27 cellular contexts compared by ENCODE assay signal in the genomic region with DNA sequence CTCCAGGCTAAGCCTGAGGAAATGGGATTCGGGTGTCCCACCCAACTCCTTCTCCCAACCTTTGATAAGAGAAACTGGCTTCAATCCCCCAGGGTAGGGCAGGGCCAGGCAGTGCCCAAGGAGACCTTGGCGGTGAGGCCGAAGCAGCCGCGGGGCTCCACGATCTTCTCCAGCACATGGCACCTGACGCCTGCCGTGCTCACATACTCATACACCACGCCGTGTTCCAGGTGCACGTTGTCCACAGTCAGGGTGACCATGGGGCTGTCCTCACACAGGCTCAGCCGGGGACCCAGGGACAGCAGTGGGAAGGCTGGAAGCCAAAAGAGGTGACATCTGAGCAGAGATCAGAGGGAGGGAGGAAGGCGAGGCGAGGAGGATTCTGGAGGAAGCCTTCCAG.
"Had no signal": no experiment of that assay in that cellular context is flagged by ENCODE, and none has a peak within 500 bp of the region (broad histone marks: within the 10 kb centered on the region; RNA-seq: fewer than 3 reads in every experiment).

No MANE protein-coding gene starts in this region.

- H3K27me3 Mint-ChIP-seq: activated CD8-positive, alpha-beta memory T cell treated with anti-CD3 and anti-CD28 coated beads, Interleukin-2, amount 10 ng/mL, durations not matched to agents 7 days and 5 days; activated naive CD4-positive, alpha-beta T cell treated with anti-CD3 and anti-CD28 coated beads, Interleukin-2, amount 10 ng/mL, durations not matched to agents 7 days and 5 days; activated naive CD8-positive, alpha-beta T cell treated with anti-CD3 and anti-CD28 coated beads, Interleukin-2, amount 50 U/mL, for 24 hours; naive B cell had no signal

- H3K9me3 Mint-ChIP-seq: activated naive CD4-positive, alpha-beta T cell treated with anti-CD3 and anti-CD28 coated beads, Interleukin-2, amount 10 ng/mL, durations not matched to agents 7 days and 5 days; activated naive CD8-positive, alpha-beta T cell treated with anti-CD3 and anti-CD28 coated beads, Interleukin-2, amount 50 U/mL, for 24 hours; activated T-helper 2 cell treated with anti-CD3 and anti-CD28 coated beads, Interferon-gamma antibody, Interleukin-2, Interleukin-4, amounts not matched to agents 10 μg/mL and 5 μg/mL and 100 μg/mL, durations not matched to agents 14 hours and 24 hours and 36 hours; naive B cell had no signal

- H3K4me1 ChIP-seq: colonic mucosa, gastrocnemius medialis, left lung, upper lobe of right lung had no signal

- H3K4me3 Mint-ChIP-seq: activated CD8-positive, alpha-beta memory T cell treated with anti-CD3 and anti-CD28 coated beads, Interleukin-2, amount 10 ng/mL, durations not matched to agents 7 days and 5 days; activated naive CD4-positive, alpha-beta T cell treated with anti-CD3 and anti-CD28 coated beads, Interleukin-2, amount 10 ng/mL, durations not matched to agents 7 days and 5 days; activated naive CD8-positive, alpha-beta T cell treated with anti-CD3 and anti-CD28 coated beads, Interleukin-2, amount 50 U/mL, for 24 hours had no signal

- H3K4me3 ChIP-seq: colonic mucosa, gastrocnemius medialis, heart left ventricle, left lung, mucosa of descending colon, ovary, psoas muscle, skin epidermis, thoracic aorta, upper lobe of right lung had no signal

- H3K27ac Mint-ChIP-seq: activated CD8-positive, alpha-beta memory T cell treated with anti-CD3 and anti-CD28 coated beads, Interleukin-2, amount 10 ng/mL, durations not matched to agents 7 days and 5 days; activated naive CD4-positive, alpha-beta T cell treated with anti-CD3 and anti-CD28 coated beads, Interleukin-2, amount 10 ng/mL, durations not matched to agents 7 days and 5 days; activated T-helper 2 cell treated with anti-CD3 and anti-CD28 coated beads, Interferon-gamma antibody, Interleukin-2, Interleukin-4, amounts not matched to agents 10 μg/mL and 5 μg/mL and 100 μg/mL, durations not matched to agents 14 hours and 24 hours and 36 hours had no signal

- H3K27me3 ChIP-seq: brain microvascular endothelial cell, colonic mucosa, gastrocnemius medialis, heart left ventricle, left lung, ovary, upper lobe of right lung had no signal

- H3K4me1 Mint-ChIP-seq: activated CD8-positive, alpha-beta memory T cell treated with anti-CD3 and anti-CD28 coated beads, Interleukin-2, amount 10 ng/mL, durations not matched to agents 7 days and 5 days; activated naive CD4-positive, alpha-beta T cell treated with anti-CD3 and anti-CD28 coated beads, Interleukin-2, amount 10 ng/mL, durations not matched to agents 7 days and 5 days; activated naive CD8-positive, alpha-beta T cell treated with anti-CD3 and anti-CD28 coated beads, Interleukin-2, amount 50 U/mL, for 24 hours had no signal

- FAIRE-seq: kidney had no signal

- H3K9me3 ChIP-seq: colonic mucosa, gastrocnemius medialis, heart left ventricle, left lung, mucosa of descending colon, ovary, psoas muscle, thoracic aorta, upper lobe of right lung had no signal

- H3K36me3 ChIP-seq: colonic mucosa, ovary had no signal

- ATAC-seq: activated CD8-positive, alpha-beta memory T cell treated with anti-CD3 and anti-CD28 coated beads, Interleukin-2, amount 10 ng/mL, durations not matched to agents 7 days and 5 days; activated naive CD8-positive, alpha-beta T cell treated with anti-CD3 and anti-CD28 coated beads, Interleukin-2, amount 50 U/mL, for 24 hours; esophagus mucosa; gastrocnemius medialis; heart left ventricle; left lung; mucosa of descending colon; psoas muscle; right cardiac atrium; upper lobe of right lung had no signal

- H3K27ac ChIP-seq: brain microvascular endothelial cell, colonic mucosa, gastrocnemius medialis, heart left ventricle, left lung, ovary, psoas muscle, skin epidermis, thoracic aorta, upper lobe of right lung, WERI-Rb-1 had no signal

- DNase-seq: activated CD4-positive, alpha-beta T cell treated with anti-CD3 and anti-CD28 coated beads for 1 hour; activated CD4-positive, alpha-beta T cell treated with anti-CD3 and anti-CD28 coated beads, Interleukin-2, amount 50 U/mL, for 48 hours; activated CD8-positive, alpha-beta memory T cell treated with anti-CD3 and anti-CD28 coated beads, Interleukin-2, amount 10 ng/mL, durations not matched to agents 7 days and 5 days; activated naive CD4-positive, alpha-beta T cell treated with anti-CD3 and anti-CD28 coated beads, Interleukin-2, amount 10 ng/mL, durations not matched to agents 7 days and 5 days; activated naive CD8-positive, alpha-beta T cell treated with anti-CD3 and anti-CD28 coated beads, Interleukin-2, amount 50 U/mL, for 24 hours; anterior cingulate cortex; brain microvascular endothelial cell; central memory CD4-positive, alpha-beta T cell; colonic mucosa; gastrocnemius medialis; kidney; left lung; mucosa of descending colon; naive B cell; ovary; psoas muscle; stimulated activated CD4-positive, alpha-beta T cell treated with anti-CD3 and anti-CD28 coated beads, Interleukin-15, amount 100 ng/mL, for 24 hours; stimulated activated CD4-positive, alpha-beta T cell treated with anti-CD3 and anti-CD28 coated beads, Interleukin-2, amount 100 ng/mL, for 48 hours; SW 1271; upper lobe of right lung; WERI-Rb-1 had no signal
